14 cellular contexts compared by ENCODE assay signal in genomic region chr5:137580030-137580429, GRCh38.
A peak's percentile ranks its signal among the peaks of the same experiment; 100 is the strongest.
DNase-seq lines count a peak whose midpoint lies in the region; ATAC-seq and TF ChIP-seq lines count a peak whose summit lies in the region.
"Had no signal": no experiment of that assay in that cellular context is flagged by ENCODE, and none has a peak within 500 bp of the region (broad histone marks: within the 10 kb centered on the region; RNA-seq: fewer than 3 reads in every experiment).

No MANE protein-coding gene starts in this region.

- CTCF ChIA-PET in activated CD4-positive, alpha-beta memory T cell treated with anti-CD3 and anti-CD28 coated beads for 36 hours (lab: Charles Lee): interaction anchor here (0.6 kb wide), 1 partner anchor 9 kb away, joined by 4 read pairs; no protein-coding TSS in a partner anchor

- intact Hi-C loops in natural killer cell (cut with micrococcal nuclease): no loop called here
- intact Hi-C loops in activated CD4-positive, alpha-beta memory T cell treated with anti-CD3 and anti-CD28 coated beads for 36 hours (cut with micrococcal nuclease): no loop called here

- H3K36me3 Mint-ChIP-seq in natural killer cell (no peaks in the 10 kb centered on the region), endothelial cell (ENCODE audit: low read depth, unreplicated experiment) (no peaks in the 10 kb centered on the region)
- H3K36me3 Mint-ChIP-seq in natural killer cell treated with Interleukin-12 subunit alpha and Interleukin-12 subunit beta and Interleukin-15 and Interleukin-18, amount 100 ng/mL, for 72 hours: no peaks in the 10 kb centered on the region
- no peaks in the 10 kb centered on the region for H3K36me3 Mint-ChIP-seq in activated CD4-positive, alpha-beta memory T cell treated with anti-CD3 and anti-CD28 coated beads for 36 hours
- H3K36me3 Mint-ChIP-seq: activated naive CD8-positive, alpha-beta T cell; stimulated activated memory B cell treated with anti-CD40 and anti-IgM and Interleukin-4, amounts not matched to agents 10 μg/mL and 1 μg/mL and 100 μg/mL, for 72 hours had no signal

- H3K4me1 Mint-ChIP-seq in natural killer cell (peaks cover 23% of the 10 kb centered on the region in 2 donors), endothelial cell (ENCODE audit: unreplicated experiment) (peaks cover 30% of the 10 kb centered on the region)
- H3K4me1 Mint-ChIP-seq in natural killer cell treated with Interleukin-12 subunit alpha and Interleukin-12 subunit beta and Interleukin-15 and Interleukin-18, amount 100 ng/mL, for 72 hours (ENCODE audit: low read depth in 2 of 2): peaks cover 14 to 17% of the 10 kb centered on the region in 2 donors
- no peaks in the 10 kb centered on the region for H3K4me1 Mint-ChIP-seq in activated CD4-positive, alpha-beta memory T cell treated with anti-CD3 and anti-CD28 coated beads for 36 hours (ENCODE audit: low read depth)
- H3K4me1 Mint-ChIP-seq: stimulated activated memory B cell treated with anti-CD40 and anti-IgM and Interleukin-4, amounts not matched to agents 10 μg/mL and 1 μg/mL and 100 μg/mL, for 72 hours had no signal

- TF ChIP-seq CTCF in natural killer cell (IDR thresholded peaks at IDR 0.05): no peak
- no peak for TF ChIP-seq CTCF in endothelial cell (IDR thresholded peaks at IDR 0.05; ENCODE audit: unreplicated experiment)

- no peak for DNase-seq in natural killer cell
- DNase-seq in natural killer cell treated with Interleukin-12 subunit alpha and Interleukin-12 subunit beta and Interleukin-15 and Interleukin-18, amount 100 ng/mL, for 72 hours (ENCODE audit: low spot score): no peak
- peak; percentile 30 for DNase-seq in NCI-H69 (lab: John Stamatoyannopoulos, UW)
- DNase-seq in endothelial cell (ENCODE audit: low spot score): peak; percentile 17
- DNase-seq in NK-92 treated with Interleukin-12 subunit alpha and Interleukin-12 subunit beta, amount 100 ng/mL, for 24 hours (lab: John Stamatoyannopoulos, UW): no peak
- DNase-seq in activated CD4-positive, alpha-beta memory T cell treated with anti-CD3 and anti-CD28 coated beads for 36 hours: no peak
- DNase-seq: NCI-H2227 treated with DMSO at 0.1 percent for 48 hours had no signal

- POLR2A ChIA-PET in activated CD4-positive, alpha-beta memory T cell treated with anti-CD3 and anti-CD28 coated beads for 36 hours (lab: Charles Lee): no interaction called here

- H3K9me3 Mint-ChIP-seq in natural killer cell: no peaks in the 10 kb centered on the region
- H3K9me3 Mint-ChIP-seq in natural killer cell treated with Interleukin-12 subunit alpha and Interleukin-12 subunit beta and Interleukin-15 and Interleukin-18, amount 100 ng/mL, for 72 hours: no peaks in the 10 kb centered on the region
- no peaks in the 10 kb centered on the region for H3K9me3 Mint-ChIP-seq in endothelial cell (ENCODE audit: unreplicated experiment)
- no peaks in the 10 kb centered on the region for H3K9me3 Mint-ChIP-seq in activated CD4-positive, alpha-beta memory T cell treated with anti-CD3 and anti-CD28 coated beads for 36 hours
- H3K9me3 Mint-ChIP-seq: nephron; T-helper 1 cell treated with Interleukin-12 subunit alpha and Interleukin-12 subunit beta and Interleukin-4 antibody, amounts not matched to agents 30 μg/mL and 1 μg/mL, for 36 hours had no signal

- peaks cover 6 to 18% of the 10 kb centered on the region in 2 donors for H3K27me3 Mint-ChIP-seq in natural killer cell (ENCODE audit: low read depth in 2 of 2)
- peaks cover 9 to 17% of the 10 kb centered on the region in 2 donors for H3K27me3 Mint-ChIP-seq in natural killer cell treated with Interleukin-12 subunit alpha and Interleukin-12 subunit beta and Interleukin-15 and Interleukin-18, amount 100 ng/mL, for 72 hours
- H3K27me3 Mint-ChIP-seq in endothelial cell (ENCODE audit: unreplicated experiment): peaks cover 3% of the 10 kb centered on the region
- H3K27me3 Mint-ChIP-seq in activated CD4-positive, alpha-beta memory T cell treated with anti-CD3 and anti-CD28 coated beads for 36 hours: no peaks in the 10 kb centered on the region
- H3K27me3 Mint-ChIP-seq: activated naive CD8-positive, alpha-beta T cell had no signal

- ATAC-seq in natural killer cell: peak in 1 of 3 donors; percentile 45
- ATAC-seq in natural killer cell treated with Interleukin-12 subunit alpha and Interleukin-12 subunit beta and Interleukin-15 and Interleukin-18, amount 100 ng/mL, for 72 hours: no peak
- no peak for ATAC-seq in HG03442 (IDR thresholded peaks at IDR 0.05; ENCODE audit: unreplicated experiment)
- no peak for ATAC-seq in GM21737 (IDR thresholded peaks at IDR 0.05; ENCODE audit: unreplicated experiment)
- ATAC-seq: stimulated activated memory B cell treated with anti-CD40 and anti-IgM and Interleukin-4, amounts not matched to agents 10 μg/mL and 1 μg/mL and 100 μg/mL, for 72 hours had no signal

- H3K4me3 Mint-ChIP-seq in natural killer cell (no peak overlapping the region), endothelial cell (ENCODE audit: unreplicated experiment) (no peak overlapping the region)
- H3K4me3 Mint-ChIP-seq in natural killer cell treated with Interleukin-12 subunit alpha and Interleukin-12 subunit beta and Interleukin-15 and Interleukin-18, amount 100 ng/mL, for 72 hours: no peak overlapping the region
- no peak overlapping the region for H3K4me3 Mint-ChIP-seq in activated CD4-positive, alpha-beta memory T cell treated with anti-CD3 and anti-CD28 coated beads for 36 hours
- H3K4me3 Mint-ChIP-seq: activated naive CD8-positive, alpha-beta T cell; CD14-positive monocyte; nephron; stimulated activated memory B cell treated with anti-CD40 and anti-IgM and Interleukin-4, amounts not matched to agents 10 μg/mL and 1 μg/mL and 100 μg/mL, for 72 hours; T-helper 1 cell treated with Interleukin-12 subunit alpha and Interleukin-12 subunit beta and Interleukin-4 antibody, amounts not matched to agents 30 μg/mL and 1 μg/mL, for 36 hours had no signal

- H3K27ac Mint-ChIP-seq in natural killer cell (peak overlapping the region; percentile 34 to 39), endothelial cell (ENCODE audit: unreplicated experiment) (no peak overlapping the region)
- H3K27ac Mint-ChIP-seq in natural killer cell treated with Interleukin-12 subunit alpha and Interleukin-12 subunit beta and Interleukin-15 and Interleukin-18, amount 100 ng/mL, for 72 hours: no peak overlapping the region
- no peak overlapping the region for H3K27ac Mint-ChIP-seq in activated CD4-positive, alpha-beta memory T cell treated with anti-CD3 and anti-CD28 coated beads for 36 hours
- H3K27ac Mint-ChIP-seq: activated naive CD8-positive, alpha-beta T cell; nephron; stimulated activated memory B cell treated with anti-CD40 and anti-IgM and Interleukin-4, amounts not matched to agents 10 μg/mL and 1 μg/mL and 100 μg/mL, for 72 hours; T-helper 1 cell treated with Interleukin-12 subunit alpha and Interleukin-12 subunit beta and Interleukin-4 antibody, amounts not matched to agents 30 μg/mL and 1 μg/mL, for 36 hours had no signal

Comparison
In these comparisons a context has a peak if more than half of its experiments do, and no peak if none do; other contexts are left out.
1. H3K27ac Mint-ChIP-seq: peak in natural killer cell (2 of 2); none in natural killer cell treated with Interleukin-12 subunit alpha and Interleukin-12 subunit beta and Interleukin-15 and Interleukin-18, amount 100 ng/mL, for 72 hours (0 of 2), endothelial cell (single experiment) and activated CD4-positive, alpha-beta memory T cell treated with anti-CD3 and anti-CD28 coated beads for 36 hours (single experiment).
2. DNase-seq: peak in NCI-H69 (single experiment) and endothelial cell (single experiment); none in natural killer cell (single experiment), natural killer cell treated with Interleukin-12 subunit alpha and Interleukin-12 subunit beta and Interleukin-15 and Interleukin-18, amount 100 ng/mL, for 72 hours (single experiment), NK-92 treated with Interleukin-12 subunit alpha and Interleukin-12 subunit beta, amount 100 ng/mL, for 24 hours (single experiment) and activated CD4-positive, alpha-beta memory T cell treated with anti-CD3 and anti-CD28 coated beads for 36 hours (single experiment).